In the genomic region with DNA sequence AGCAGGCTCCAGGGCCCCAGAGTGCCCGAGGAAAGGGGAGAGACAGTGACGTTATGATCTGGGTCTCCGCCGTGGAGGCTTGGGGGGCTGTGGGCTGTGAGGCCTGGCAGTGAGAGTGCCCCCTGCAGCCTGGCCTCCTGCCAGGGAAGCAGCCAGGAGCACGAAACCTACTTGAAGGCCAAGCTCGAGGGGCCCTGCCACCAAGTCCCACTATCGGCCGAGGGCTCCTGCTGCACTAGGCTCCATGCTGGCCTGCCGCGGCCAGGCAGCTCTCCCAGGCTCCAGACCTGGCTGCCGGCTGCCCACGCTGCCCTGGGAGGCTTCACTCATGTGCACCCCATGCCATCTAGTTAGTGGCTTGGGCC, we compare ENCODE assay signal across 19 cellular contexts. TPM values are rescaled to one million over a fixed set of nuclear protein-coding genes. Genes with fewer than 3 reads are reported as not detected.
DNase-seq lines count a peak whose midpoint lies in the region; ATAC-seq and TF ChIP-seq lines count a peak whose summit lies in the region.
"Had no signal": no experiment of that assay in that cellular context is flagged by ENCODE, and none has a peak within 500 bp of the region (broad histone marks: within the 10 kb centered on the region; RNA-seq: fewer than 3 reads in every experiment).

No MANE protein-coding gene starts in this region.

- H3K79me2 ChIP-seq in PC-3 (ENCODE audit: low read length): 0 out of 2 replicates have a peak, but pooled peaks cover 4% of the 10 kb centered on the region

- H3K9ac ChIP-seq in PC-3 (ENCODE audit: low read length): no peak overlapping the region
- H3K9ac ChIP-seq: GM23248 had no signal

- H3K9me3 Mint-ChIP-seq in natural killer cell (no peaks in the 10 kb centered on the region), chondrocyte (ENCODE audit: low read depth) (no peaks in the 10 kb centered on the region)
- H3K9me3 Mint-ChIP-seq in natural killer cell treated with Interleukin-12 subunit alpha and Interleukin-12 subunit beta and Interleukin-15 and Interleukin-18, amount 100 ng/mL, for 72 hours: no peaks in the 10 kb centered on the region
- H3K9me3 Mint-ChIP-seq: activated CD4-positive, alpha-beta memory T cell treated with anti-CD3 and anti-CD28 coated beads for 36 hours; memory B cell had no signal

- no peak overlapping the region for H2AFZ ChIP-seq in PC-3 (ENCODE audit: low read length)
- H2AFZ ChIP-seq: GM23248 had no signal

- H3K9me2 ChIP-seq in PC-3 (replicated peaks; ENCODE audit: low read length): no peaks in the 10 kb centered on the region

- peak; percentile 17 for DNase-seq in natural killer cell
- DNase-seq in natural killer cell treated with Interleukin-12 subunit alpha and Interleukin-12 subunit beta and Interleukin-15 and Interleukin-18, amount 100 ng/mL, for 72 hours (ENCODE audit: low spot score): no peak
- no peak for DNase-seq in chondrocyte (ENCODE audit: low spot score)
- no peak for DNase-seq in lower lobe of right lung
- DNase-seq in GM10248 (ENCODE audit: extremely low spot score): no peak
- no peak for DNase-seq in left lobe of liver (ENCODE audit: low spot score)
- DNase-seq in PC-3: no peak
- no peak for DNase-seq in HT-29 (ENCODE audit: low spot score)
- DNase-seq: activated CD4-positive, alpha-beta memory T cell treated with anti-CD3 and anti-CD28 coated beads for 36 hours; activated effector memory CD4-positive, alpha-beta T cell treated with Interleukin-2 at 50 U/mL for 16 hours; colonic mucosa; GM23248; NCI-H146; OCI-M1; SIG-M5; stimulated activated CD4-positive, alpha-beta T cell treated with anti-CD3 and anti-CD28 coated beads, Interleukin-2, amount 100 ng/mL, for 24 hours had no signal

- CTCF ChIA-PET in GM10248 (lab: Yijun Ruan, JAX) (no interaction called here), PC-3 (lab: Charles Lee) (no interaction called here)

- H3K9me3 ChIP-seq in lower lobe of right lung (no peaks in the 10 kb centered on the region), PC-3 (ENCODE audit: low read length) (no peaks in the 10 kb centered on the region)
- H3K9me3 ChIP-seq: colonic mucosa, vagina had no signal

- H3K36me3 Mint-ChIP-seq in natural killer cell (no peaks in the 10 kb centered on the region), chondrocyte (ENCODE audit: low read depth) (peaks cover 20% of the 10 kb centered on the region)
- H3K36me3 Mint-ChIP-seq in natural killer cell treated with Interleukin-12 subunit alpha and Interleukin-12 subunit beta and Interleukin-15 and Interleukin-18, amount 100 ng/mL, for 72 hours: no peaks in the 10 kb centered on the region

- H3K4me1 ChIP-seq in lower lobe of right lung (peaks cover 30% of the 10 kb centered on the region), PC-3 (ENCODE audit: insufficient read depth, low read length) (no peaks in the 10 kb centered on the region)

- H3K27ac ChIP-seq in lower lobe of right lung: peak overlapping the region; percentile 56
- H3K27ac ChIP-seq in PC-3 (ENCODE audit: low read length): no peak overlapping the region
- H3K27ac ChIP-seq: colonic mucosa, GM23248, vagina had no signal

- POLR2A ChIA-PET in GM10248 (lab: Yijun Ruan, JAX): no interaction called here
- POLR2A ChIA-PET in PC-3 (lab: Charles Lee; ENCODE audit: unreplicated experiment): no interaction called here

- H3K4me2 ChIP-seq in PC-3 (ENCODE audit: low read length): no peak overlapping the region
- H3K4me2 ChIP-seq: smooth muscle cell had no signal

- H3K4me3 Mint-ChIP-seq in natural killer cell (peak overlapping the region; percentile 40), chondrocyte (ENCODE audit: unreplicated experiment) (no peak overlapping the region)
- H3K4me3 Mint-ChIP-seq in natural killer cell treated with Interleukin-12 subunit alpha and Interleukin-12 subunit beta and Interleukin-15 and Interleukin-18, amount 100 ng/mL, for 72 hours: no peak overlapping the region
- H3K4me3 Mint-ChIP-seq: activated CD4-positive, alpha-beta memory T cell treated with anti-CD3 and anti-CD28 coated beads for 36 hours; memory B cell had no signal

- no peaks in the 10 kb centered on the region for H3F3A ChIP-seq in PC-3 (ENCODE audit: low read length, unreplicated experiment)

- H3K36me3 ChIP-seq in lower lobe of right lung: peaks cover 100% of the 10 kb centered on the region
- peaks cover 75% of the 10 kb centered on the region for H3K36me3 ChIP-seq in PC-3 (ENCODE audit: low read depth, low read length)
- H3K36me3 ChIP-seq: colonic mucosa had no signal

- H3K4me1 Mint-ChIP-seq in natural killer cell (peaks cover 14 to 25% of the 10 kb centered on the region in 2 donors), chondrocyte (ENCODE audit: low read depth) (peaks cover 14% of the 10 kb centered on the region)
- peaks cover 5 to 24% of the 10 kb centered on the region in 2 donors for H3K4me1 Mint-ChIP-seq in natural killer cell treated with Interleukin-12 subunit alpha and Interleukin-12 subunit beta and Interleukin-15 and Interleukin-18, amount 100 ng/mL, for 72 hours (ENCODE audit: low read depth in 2 of 2)

- ATAC-seq in natural killer cell (no peak), lower lobe of right lung (no peak), left lobe of liver (no peak), PC-3 (no peak)
- ATAC-seq in natural killer cell treated with Interleukin-12 subunit alpha and Interleukin-12 subunit beta and Interleukin-15 and Interleukin-18, amount 100 ng/mL, for 72 hours: no peak

- TF ChIP-seq CTCF in natural killer cell (IDR thresholded peaks at IDR 0.05) (no peak), chondrocyte (IDR thresholded peaks at IDR 0.05) (peak; percentile 23), lower lobe of right lung (IDR thresholded peaks at IDR 0.05) (no peak), GM10248 (IDR thresholded peaks at IDR 0.05; ENCODE audit: control extremely low read depth, extremely low read depth, low read depth, missing control alignments) (no peak), PC-3 (conservative IDR thresholded peaks at IDR 0.05; ENCODE audit: low read depth, low read length) (no peak)

- intact Hi-C loops in natural killer cell (cut with micrococcal nuclease) (no loop called here), lower lobe of right lung (cut with DNase I) (no loop called here), PC-3 (cut with micrococcal nuclease) (no loop called here)

- H3K27ac Mint-ChIP-seq in natural killer cell (peak overlapping the region; percentile 66 to 100), chondrocyte (ENCODE audit: unreplicated experiment) (peak overlapping the region; percentile 68)
- H3K27ac Mint-ChIP-seq in natural killer cell treated with Interleukin-12 subunit alpha and Interleukin-12 subunit beta and Interleukin-15 and Interleukin-18, amount 100 ng/mL, for 72 hours: no peak overlapping the region
- H3K27ac Mint-ChIP-seq: memory B cell had no signal

- H3K27me3 Mint-ChIP-seq in natural killer cell (ENCODE audit: low read depth in 2 of 2): no peaks in the 10 kb centered on the region
- no peaks in the 10 kb centered on the region for H3K27me3 Mint-ChIP-seq in natural killer cell treated with Interleukin-12 subunit alpha and Interleukin-12 subunit beta and Interleukin-15 and Interleukin-18, amount 100 ng/mL, for 72 hours
- H3K27me3 Mint-ChIP-seq in chondrocyte (ENCODE audit: low read depth): no peaks in the 10 kb centered on the region
- H3K27me3 Mint-ChIP-seq: activated CD4-positive, alpha-beta memory T cell treated with anti-CD3 and anti-CD28 coated beads for 36 hours; memory B cell had no signal

- H3K4me3 ChIP-seq in lower lobe of right lung (no peak overlapping the region), PC-3 (ENCODE audit: low read length) (no peak overlapping the region)
- H3K4me3 ChIP-seq: colonic mucosa, GM23248, smooth muscle cell, vagina had no signal

- H3K27me3 ChIP-seq in lower lobe of right lung (ENCODE audit: low read depth) (no peaks in the 10 kb centered on the region), PC-3 (ENCODE audit: low read length) (no peaks in the 10 kb centered on the region)
- H3K27me3 ChIP-seq: colonic mucosa, vagina had no signal

- BruUV-seq in PC-3 (replicated peaks; lab: Mats Ljungman, UMichigan): no TSS peak

- H4K20me1 ChIP-seq in PC-3 (ENCODE audit: low read length): peaks cover 28% of the 10 kb centered on the region

RNA-seq across cellular contexts. Expression of gene FLNA, which starts 18.7 kb away (rescaled TPM):
- total RNA-seq in natural killer cell (1,000 to 10,000 TPM; 2,872 to 3,483 (median 2,927) TPM), chondrocyte (1,923 to 4,327 TPM (median 4,325 TPM) in 3 replicates), lower lobe of right lung (1,080 TPM), left lobe of liver (76.6 TPM), PC-3 (2014; rRNA removed) (2,058 and 3,170 TPM in 2 replicates)
- 100 to 1,000 TPM; 574 to 727 TPM for total RNA-seq in natural killer cell treated with Interleukin-12 subunit alpha and Interleukin-12 subunit beta and Interleukin-15 and Interleukin-18, amount 100 ng/mL, for 72 hours
- total RNA-seq in HT-29 (2014; rRNA removed; shearing (Covaris generic)): 482 and 516 TPM in 2 replicates

RNA-seq across cellular contexts. Expression of gene EMD, which starts 23.3 kb away (rescaled TPM):
- 100 to 1,000 TPM; 141 to 175 (median 152) TPM for total RNA-seq in natural killer cell
- total RNA-seq in natural killer cell treated with Interleukin-12 subunit alpha and Interleukin-12 subunit beta and Interleukin-15 and Interleukin-18, amount 100 ng/mL, for 72 hours: 10 to 100 TPM; 49.2 to 61.9 TPM
- total RNA-seq in chondrocyte: 66.3 to 81.7 TPM (median 81.1 TPM) in 3 replicates
- 50.9 TPM for total RNA-seq in lower lobe of right lung
- total RNA-seq in left lobe of liver: 19.5 TPM
- total RNA-seq in PC-3 (2014; rRNA removed): 46.8 and 49.0 TPM in 2 replicates
- 70.5 and 87.0 TPM in 2 replicates for total RNA-seq in HT-29 (2014; rRNA removed; shearing (Covaris generic))

RNA-seq across cellular contexts. Expression of gene RPL10, which starts 42.4 kb away (rescaled TPM):
- total RNA-seq in natural killer cell (1,000 to 10,000 TPM; 2,249 to 2,456 (median 2,324) TPM), chondrocyte (1,847 to 2,160 TPM (median 2,120 TPM) in 3 replicates), lower lobe of right lung (2,678 TPM), left lobe of liver (1,085 TPM), PC-3 (2014; rRNA removed) (2,879 and 3,401 TPM in 2 replicates)
- total RNA-seq in natural killer cell treated with Interleukin-12 subunit alpha and Interleukin-12 subunit beta and Interleukin-15 and Interleukin-18, amount 100 ng/mL, for 72 hours: 1,000 to 10,000 TPM; 1,953 to 2,194 TPM
- 4,676 and 4,679 TPM in 2 replicates for total RNA-seq in HT-29 (2014; rRNA removed; shearing (Covaris generic))

RNA-seq across cellular contexts. Expression of gene DNASE1L1, which starts 53.3 kb away (rescaled TPM):
- total RNA-seq in natural killer cell (10 to 100 TPM; 16.7 to 19.6 (median 16.8) TPM), chondrocyte (39.4 to 44.5 TPM (median 40.8 TPM) in 3 replicates), lower lobe of right lung (36.1 TPM), left lobe of liver (14.9 TPM), PC-3 (2014; rRNA removed) (29.8 TPM in 2 replicates)
- 10 to 100 TPM; 12.4 to 14.6 TPM for total RNA-seq in natural killer cell treated with Interleukin-12 subunit alpha and Interleukin-12 subunit beta and Interleukin-15 and Interleukin-18, amount 100 ng/mL, for 72 hours
- total RNA-seq in HT-29 (2014; rRNA removed; shearing (Covaris generic)): 114 and 118 TPM in 2 replicates

RNA-seq across cellular contexts. Expression of gene TAFAZZIN, which starts 55.6 kb away (rescaled TPM):
- total RNA-seq in natural killer cell (10 to 100 TPM; 67.3 to 87.2 (median 67.7) TPM), chondrocyte (33.4 to 39.1 TPM (median 38.7 TPM) in 3 replicates), lower lobe of right lung (47.8 TPM), left lobe of liver (21.0 TPM), PC-3 (2014; rRNA removed) (39.4 and 41.5 TPM in 2 replicates)
- total RNA-seq in natural killer cell treated with Interleukin-12 subunit alpha and Interleukin-12 subunit beta and Interleukin-15 and Interleukin-18, amount 100 ng/mL, for 72 hours: 10 to 100 TPM; 47.4 to 73.7 TPM
- total RNA-seq in HT-29 (2014; rRNA removed; shearing (Covaris generic)): 60.3 and 80.6 TPM in 2 replicates

Comparison
In these comparisons a context has a peak if more than half of its experiments do, and no peak if none do; other contexts are left out.
1. H3K27ac Mint-ChIP-seq: peak in natural killer cell (2 of 2) and chondrocyte (single experiment); none in natural killer cell treated with Interleukin-12 subunit alpha and Interleukin-12 subunit beta and Interleukin-15 and Interleukin-18, amount 100 ng/mL, for 72 hours (0 of 2).